In the genomic region with DNA sequence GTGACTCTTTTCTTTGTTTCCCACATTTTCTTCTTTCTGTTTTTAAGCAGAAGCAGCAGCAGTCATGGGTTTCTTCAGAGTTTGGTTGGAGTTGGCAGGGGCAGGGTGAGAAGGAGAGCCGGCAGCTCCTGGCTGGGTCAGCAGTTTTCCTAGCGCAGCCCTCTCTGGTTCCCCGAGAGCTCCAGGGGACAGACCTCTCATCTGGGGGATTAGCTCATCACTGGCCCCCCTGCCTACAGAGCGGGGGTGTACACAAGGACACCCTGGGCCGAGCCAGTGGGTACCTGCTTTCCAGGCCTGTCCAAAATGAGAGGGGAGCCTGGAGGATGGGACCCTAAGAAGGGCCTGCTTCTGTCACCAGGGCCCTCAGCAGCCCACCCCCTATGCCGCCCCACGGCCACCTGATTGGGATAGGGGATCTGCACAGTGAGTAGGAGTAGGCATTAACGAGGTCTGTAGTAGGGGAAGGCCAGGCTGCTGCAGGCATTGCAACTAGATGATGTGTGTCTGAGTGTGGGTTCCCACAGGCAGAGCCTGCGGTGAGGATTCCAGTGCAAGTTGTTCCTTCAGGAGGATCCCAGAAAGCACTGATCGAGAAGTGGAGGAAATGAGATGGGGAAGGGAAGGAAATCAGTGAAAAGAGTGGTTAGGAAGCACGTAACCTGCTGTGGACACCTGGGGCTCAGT, we compare ENCODE assay signal across 13 cellular contexts.
DNase-seq lines count a peak whose midpoint lies in the region; ATAC-seq and TF ChIP-seq lines count a peak whose summit lies in the region.
"Had no signal": no experiment of that assay in that cellular context is flagged by ENCODE, and none has a peak within 500 bp of the region (broad histone marks: within the 10 kb centered on the region; RNA-seq: fewer than 3 reads in every experiment).

No MANE protein-coding gene starts in this region.

- H3K27ac Mint-ChIP-seq in GM23338 (peak overlapping the region; percentile 60), chondrocyte (ENCODE audit: unreplicated experiment) (peak overlapping the region; percentile 96)

- H3K4me1 ChIP-seq in GM23338 (ENCODE audit: insufficient read depth): peaks cover 30% of the 10 kb centered on the region
- H3K4me1 ChIP-seq in lung (ENCODE audit: control insufficient read depth in 2 of 2, insufficient read depth in 2 of 2, low read length in 2 of 2): peaks cover 15 to 44% of the 10 kb centered on the region in 2 donors
- peaks cover 0 to 100% (median 100%) of the 10 kb centered on the region in 4 donors for H3K4me1 ChIP-seq in sigmoid colon

- H3K4me3 Mint-ChIP-seq in GM23338: peak overlapping the region; percentile 28; the same call in 1 of the 3 replicates
- no peak overlapping the region for H3K4me3 Mint-ChIP-seq in chondrocyte (ENCODE audit: unreplicated experiment)

- no peak overlapping the region for H2AFZ ChIP-seq in GM23338

- TF ChIP-seq POLR2A in sigmoid colon (IDR thresholded peaks at IDR 0.05): no peak

- no peaks in the 10 kb centered on the region for H3K27me3 ChIP-seq in GM23338 (ENCODE audit: insufficient read depth)
- no peaks in the 10 kb centered on the region for H3K27me3 ChIP-seq in lung (ENCODE audit: control insufficient read depth, insufficient read depth)
- no peaks in the 10 kb centered on the region for H3K27me3 ChIP-seq in sigmoid colon

- ATAC-seq in GM23338 (no peak), lung (ENCODE audit: insufficient read depth, low FRiP score) (no peak), HG02973 (IDR thresholded peaks at IDR 0.05; ENCODE audit: unreplicated experiment) (no peak)
- ATAC-seq: esophagus mucosa had no signal

- intact Hi-C loops in sigmoid colon (cut with DNase I): loop anchor here (2.0 kb wide), 1 partner anchor 14 kb away; no protein-coding TSS in a partner anchor

- H3K4me1 Mint-ChIP-seq in GM23338: peaks cover 55% of the 10 kb centered on the region
- H3K4me1 Mint-ChIP-seq in chondrocyte (ENCODE audit: low read depth): peaks cover 50% of the 10 kb centered on the region

- WGBS in lung, 2 donors: 82 to 88% methylated on average over 11 of the region's 11 CpGs
- 89 to 93% methylated on average over 11 of the region's 11 CpGs for WGBS in sigmoid colon, 2 donors

- H3K27ac ChIP-seq in GM23338 (ENCODE audit: low read depth) (no peak overlapping the region; the same call in 1 of the 2 replicates), lung (ENCODE audit: low read depth in 1 of 2, low read length in 1 of 2) (peak overlapping the region; percentile 7 to 92), sigmoid colon (peak overlapping the region; percentile 81 to 96 (median 90))
- H3K27ac ChIP-seq: thoracic aorta had no signal

- H3K9me3 Mint-ChIP-seq in GM23338: no peaks in the 10 kb centered on the region
- H3K9me3 Mint-ChIP-seq in chondrocyte (ENCODE audit: low read depth): no peaks in the 10 kb centered on the region

- H4K20me1 ChIP-seq in GM23338 (replicated peaks; ENCODE audit: insufficient read depth): no peaks in the 10 kb centered on the region

- DNase-seq in GM23338 (ENCODE audit: low spot score) (no peak), chondrocyte (ENCODE audit: low spot score) (no peak), lung (ENCODE audit: low spot score) (no peak), sigmoid colon (peak; percentile 82), GM19238 (ENCODE audit: insufficient read length, low spot score) (no peak), NCI-H2171 treated with DMSO at 0.1 percent for 48 hours (lab: John Stamatoyannopoulos, UW) (no peak), NCI-H1092 treated with DMSO at 0.1 percent for 48 hours (lab: John Stamatoyannopoulos, UW) (no peak)
- DNase-seq: activated CD8-positive, alpha-beta memory T cell treated with anti-CD3 and anti-CD28 coated beads for 24 hours; activated effector memory CD4-positive, alpha-beta T cell treated with Interleukin-2 at 50 U/mL for 16 hours; NCI-H226 had no signal

- no peak for TF ChIP-seq CTCF in GM23338 (conservative IDR thresholded peaks at IDR 0.05; ENCODE audit: low read depth in 2 of 2)
- TF ChIP-seq CTCF in chondrocyte (IDR thresholded peaks at IDR 0.05): no peak
- no peak for TF ChIP-seq CTCF in lung (IDR thresholded peaks at IDR 0.05; ENCODE audit: control extremely low read depth, extremely low read depth)
- no peak for TF ChIP-seq CTCF in sigmoid colon (IDR thresholded peaks at IDR 0.05)

- H3K4me3 ChIP-seq in GM23338 (no peak overlapping the region), lung (no peak overlapping the region), sigmoid colon (no peak overlapping the region)
- H3K4me3 ChIP-seq: thoracic aorta had no signal

- H3F3A ChIP-seq in GM23338 (replicated peaks; ENCODE audit: low read depth): no peaks in the 10 kb centered on the region

- peak overlapping the region; percentile 55 for H3K4me2 ChIP-seq in GM23338

- no peaks in the 10 kb centered on the region for H3K9me2 ChIP-seq in GM23338 (ENCODE audit: insufficient read depth)

- H3K79me2 ChIP-seq in GM23338 (replicated peaks; ENCODE audit: insufficient read depth): no peaks in the 10 kb centered on the region

- no peak for TF ChIP-seq EP300 in sigmoid colon (IDR thresholded peaks at IDR 0.05)

- peaks cover 3% of the 10 kb centered on the region; the same call in 2 of the 3 replicates for H3K36me3 Mint-ChIP-seq in GM23338 (ENCODE audit: low read depth)
- peaks cover 9% of the 10 kb centered on the region for H3K36me3 Mint-ChIP-seq in chondrocyte (ENCODE audit: low read depth)

- H3K27me3 Mint-ChIP-seq in GM23338 (ENCODE audit: insufficient read depth, low read depth, poor library complexity) (peaks cover 5% of the 10 kb centered on the region), chondrocyte (ENCODE audit: low read depth) (no peaks in the 10 kb centered on the region)

- H3K36me3 ChIP-seq in GM23338 (ENCODE audit: insufficient read depth): no peaks in the 10 kb centered on the region
- peaks cover 0 to 10% of the 10 kb centered on the region in 2 donors for H3K36me3 ChIP-seq in lung (ENCODE audit: control insufficient read depth in 2 of 2, insufficient read depth in 2 of 2, low read length in 2 of 2)
- H3K36me3 ChIP-seq in sigmoid colon: peaks cover 0 to 5% (median 2%) of the 10 kb centered on the region in 4 donors

- H3K9me3 ChIP-seq in lung (ENCODE audit: control insufficient read depth in 2 of 2, insufficient read depth in 1 of 2, low read length in 1 of 2) (no peaks in the 10 kb centered on the region), sigmoid colon (no peaks in the 10 kb centered on the region)
- H3K9me3 ChIP-seq: thoracic aorta had no signal

TF ChIP-seq in GM23338, 12 proteins besides CTCF, POLR2A, EP300 and RAD21:
- no peak for TF ChIP-seq EZH2 (IDR thresholded peaks at IDR 0.05; ENCODE audit: low read depth, unreplicated experiment)
- no peak for TF ChIP-seq EZH2phosphoT487 (IDR thresholded peaks at IDR 0.05; ENCODE audit: unreplicated experiment)
